26 cellular contexts compared by ENCODE assay signal in the genomic region with DNA sequence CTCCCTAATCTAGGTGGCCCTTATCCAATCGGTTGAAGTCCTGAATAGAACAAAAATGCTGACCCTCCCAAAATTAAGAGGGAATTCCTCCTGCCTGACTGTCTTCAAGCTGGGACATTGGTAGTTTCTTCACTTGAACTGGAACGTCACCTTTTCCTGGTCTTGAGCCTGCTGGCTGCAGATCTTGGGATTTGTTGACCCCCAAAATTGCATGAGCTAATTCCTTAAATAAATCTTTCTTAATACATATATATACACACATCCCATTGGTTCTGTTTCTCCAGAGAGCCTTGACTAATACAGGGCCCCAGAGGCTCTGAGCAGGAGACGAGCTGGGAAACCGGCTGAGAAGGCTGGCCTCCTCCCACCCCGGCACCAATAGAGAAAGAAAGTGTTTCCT. TPM values are rescaled to one million over a fixed set of nuclear protein-coding genes. Genes with fewer than 3 reads are reported as not detected.
"Had no signal": no experiment of that assay in that cellular context is flagged by ENCODE, and none has a peak within 500 bp of the region (broad histone marks: within the 10 kb centered on the region; RNA-seq: fewer than 3 reads in every experiment).

No MANE protein-coding gene starts in this region.

- H3K9me3 ChIP-seq: Peyer's patch, SJCRH30, SK-N-SH had no signal

- H3K4me2 ChIP-seq: SK-N-SH had no signal

- ATAC-seq: activated T-helper 17 cell treated with anti-CD3 and anti-CD28 coated beads, Interleukin-2, amount 50 U/mL, for 72 hours had no signal

- DNase-seq: activated CD4-positive, alpha-beta memory T cell treated with anti-CD3 and anti-CD28 coated beads, Interleukin-2, amount 10 ng/mL, durations not matched to agents 7 days and 5 days; activated CD4-positive, alpha-beta T cell treated with anti-CD3 and anti-CD28 coated beads, Interleukin-2, amount 10 ng/mL, durations not matched to agents 7 days and 5 days; activated CD4-positive, CD25-positive, alpha-beta regulatory T cell; activated gamma-delta T cell; activated naive CD4-positive, alpha-beta T cell treated with anti-CD3 and anti-CD28 coated beads for 36 hours; activated T-cell treated with anti-CD3 and anti-CD28 coated beads for 4 hours; activated T-cell treated with anti-CD3 and anti-CD28 coated beads, Interleukin-2, amount 50 U/mL, for 48 hours; amygdala; central memory CD4-positive, alpha-beta T cell; MM.1S; NCI-H1105; NCI-H1436; NCI-H187 treated with DMSO at 0.1 percent for 48 hours; NCI-H2081 treated with DMSO at 0.1 percent for 48 hours; NCI-H446; NCI-H524; Peyer's patch; Right ventricle myocardium superior; SJCRH30; SK-N-SH; T-helper 1 cell had no signal

- H3K4me1 ChIP-seq: Peyer's patch, SJCRH30 had no signal

- H3K27ac ChIP-seq: Peyer's patch, RWPE1, SJCRH30, VCaP had no signal

- H3K36me3 ChIP-seq: Peyer's patch, SJCRH30 had no signal

- H3K27me3 ChIP-seq: Peyer's patch had no signal

- H3K4me3 ChIP-seq: Peyer's patch, SJCRH30 had no signal

- H3K9ac ChIP-seq: SK-N-SH had no signal

RNA-seq across cellular contexts. Expression of gene TRIM29, which starts 46.2 kb away (rescaled TPM):
- total RNA-seq: activated CD4-positive, alpha-beta memory T cell treated with anti-CD3 and anti-CD28 coated beads, Interleukin-2, amount 10 ng/mL, durations not matched to agents 7 days and 5 days; activated CD4-positive, alpha-beta T cell treated with anti-CD3 and anti-CD28 coated beads, Interleukin-2, amount 10 ng/mL, durations not matched to agents 7 days and 5 days; activated CD8-positive, alpha-beta memory T cell treated with anti-CD3 and anti-CD28 coated beads for 36 hours; activated naive CD4-positive, alpha-beta T cell treated with anti-CD3 and anti-CD28 coated beads for 36 hours; activated T-helper 17 cell treated with anti-CD3 and anti-CD28 coated beads, Interleukin-2, amount 50 U/mL, for 72 hours; Right ventricle myocardium superior; SJCRH30; T-helper 2 cell treated with Interferon-gamma antibody and Interleukin-4, amounts not matched to agents 100 ng/mL and 5 ng/mL, for 36 hours had no signal
